2 cellular contexts compared by ENCODE assay signal in the genomic region with DNA sequence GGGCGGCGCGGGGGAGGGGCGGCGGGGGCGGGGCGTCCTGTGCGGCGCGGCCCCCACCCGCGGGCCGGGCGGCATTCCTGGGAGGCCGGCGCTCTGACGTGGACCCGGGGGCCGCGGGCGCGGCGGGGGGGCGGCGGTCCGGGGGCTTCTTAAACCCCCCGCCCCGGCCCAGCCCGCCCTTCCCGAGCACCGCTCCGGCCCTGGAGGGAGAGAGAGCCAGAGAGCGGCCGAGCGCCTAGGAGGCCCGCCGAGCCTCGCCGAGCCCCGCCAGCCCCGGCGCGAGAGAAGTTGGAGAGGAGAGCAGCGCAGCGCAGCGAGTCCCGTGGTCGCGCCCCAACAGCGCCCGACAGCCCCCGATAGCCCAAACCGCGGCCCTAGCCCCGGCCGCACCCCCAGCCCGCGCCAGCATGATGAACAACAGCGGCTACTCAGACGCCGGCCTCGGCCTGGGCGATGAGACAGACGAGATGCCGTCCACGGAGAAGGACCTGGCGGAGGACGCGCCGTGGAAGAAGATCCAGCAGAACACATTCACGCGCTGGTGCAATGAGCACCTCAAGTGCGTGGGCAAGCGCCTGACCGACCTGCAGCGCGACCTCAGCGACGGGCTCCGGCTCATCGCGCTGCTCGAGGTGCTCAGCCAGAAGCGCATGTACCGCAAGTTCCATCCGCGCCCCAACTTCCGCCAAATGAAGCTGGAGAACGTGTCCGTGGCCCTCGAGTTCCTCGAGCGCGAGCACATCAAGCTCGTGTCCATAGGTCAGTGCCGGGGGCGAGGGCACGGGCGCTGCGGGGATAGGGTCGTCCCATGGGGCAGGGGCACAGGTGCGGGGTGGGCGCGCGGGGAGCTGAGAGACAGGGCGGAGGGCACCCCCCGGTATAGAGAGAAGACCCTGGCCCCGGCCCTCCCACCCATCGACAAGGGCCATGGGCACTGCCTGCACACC.
TF ChIP-seq lines count a peak whose summit lies in the region.

A gene with protein sequence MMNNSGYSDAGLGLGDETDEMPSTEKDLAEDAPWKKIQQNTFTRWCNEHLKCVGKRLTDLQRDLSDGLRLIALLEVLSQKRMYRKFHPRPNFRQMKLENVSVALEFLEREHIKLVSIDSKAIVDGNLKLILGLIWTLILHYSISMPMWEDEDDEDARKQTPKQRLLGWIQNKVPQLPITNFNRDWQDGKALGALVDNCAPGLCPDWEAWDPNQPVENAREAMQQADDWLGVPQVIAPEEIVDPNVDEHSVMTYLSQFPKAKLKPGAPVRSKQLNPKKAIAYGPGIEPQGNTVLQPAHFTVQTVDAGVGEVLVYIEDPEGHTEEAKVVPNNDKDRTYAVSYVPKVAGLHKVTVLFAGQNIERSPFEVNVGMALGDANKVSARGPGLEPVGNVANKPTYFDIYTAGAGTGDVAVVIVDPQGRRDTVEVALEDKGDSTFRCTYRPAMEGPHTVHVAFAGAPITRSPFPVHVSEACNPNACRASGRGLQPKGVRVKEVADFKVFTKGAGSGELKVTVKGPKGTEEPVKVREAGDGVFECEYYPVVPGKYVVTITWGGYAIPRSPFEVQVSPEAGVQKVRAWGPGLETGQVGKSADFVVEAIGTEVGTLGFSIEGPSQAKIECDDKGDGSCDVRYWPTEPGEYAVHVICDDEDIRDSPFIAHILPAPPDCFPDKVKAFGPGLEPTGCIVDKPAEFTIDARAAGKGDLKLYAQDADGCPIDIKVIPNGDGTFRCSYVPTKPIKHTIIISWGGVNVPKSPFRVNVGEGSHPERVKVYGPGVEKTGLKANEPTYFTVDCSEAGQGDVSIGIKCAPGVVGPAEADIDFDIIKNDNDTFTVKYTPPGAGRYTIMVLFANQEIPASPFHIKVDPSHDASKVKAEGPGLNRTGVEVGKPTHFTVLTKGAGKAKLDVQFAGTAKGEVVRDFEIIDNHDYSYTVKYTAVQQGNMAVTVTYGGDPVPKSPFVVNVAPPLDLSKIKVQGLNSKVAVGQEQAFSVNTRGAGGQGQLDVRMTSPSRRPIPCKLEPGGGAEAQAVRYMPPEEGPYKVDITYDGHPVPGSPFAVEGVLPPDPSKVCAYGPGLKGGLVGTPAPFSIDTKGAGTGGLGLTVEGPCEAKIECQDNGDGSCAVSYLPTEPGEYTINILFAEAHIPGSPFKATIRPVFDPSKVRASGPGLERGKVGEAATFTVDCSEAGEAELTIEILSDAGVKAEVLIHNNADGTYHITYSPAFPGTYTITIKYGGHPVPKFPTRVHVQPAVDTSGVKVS (N-terminal part only) (plus strand): TSS at position 176 of the 947 bp plus-strand sequence. CDS start 232 bp downstream, at position 408.

TF ChIP-seq in liver, 16 proteins besides CTCF, POLR2A, EP300 and RAD21:
- TF ChIP-seq RXRA (IDR thresholded peaks at IDR 0.05) (no peak), TAF1 (conservative IDR thresholded peaks at IDR 0.05) (no peak), SP1 (IDR thresholded peaks at IDR 0.05) (no peak), GABPA (IDR thresholded peaks at IDR 0.05 in 1 of 2, conservative IDR thresholded peaks at IDR 0.05 in 1 of 2) (no peak), FOXA2 (IDR thresholded peaks at IDR 0.05) (no peak), HNF4G (IDR thresholded peaks at IDR 0.05) (no peak), YY1 (IDR thresholded peaks at IDR 0.05) (no peak)
- TF ChIP-seq, protein P1, sequence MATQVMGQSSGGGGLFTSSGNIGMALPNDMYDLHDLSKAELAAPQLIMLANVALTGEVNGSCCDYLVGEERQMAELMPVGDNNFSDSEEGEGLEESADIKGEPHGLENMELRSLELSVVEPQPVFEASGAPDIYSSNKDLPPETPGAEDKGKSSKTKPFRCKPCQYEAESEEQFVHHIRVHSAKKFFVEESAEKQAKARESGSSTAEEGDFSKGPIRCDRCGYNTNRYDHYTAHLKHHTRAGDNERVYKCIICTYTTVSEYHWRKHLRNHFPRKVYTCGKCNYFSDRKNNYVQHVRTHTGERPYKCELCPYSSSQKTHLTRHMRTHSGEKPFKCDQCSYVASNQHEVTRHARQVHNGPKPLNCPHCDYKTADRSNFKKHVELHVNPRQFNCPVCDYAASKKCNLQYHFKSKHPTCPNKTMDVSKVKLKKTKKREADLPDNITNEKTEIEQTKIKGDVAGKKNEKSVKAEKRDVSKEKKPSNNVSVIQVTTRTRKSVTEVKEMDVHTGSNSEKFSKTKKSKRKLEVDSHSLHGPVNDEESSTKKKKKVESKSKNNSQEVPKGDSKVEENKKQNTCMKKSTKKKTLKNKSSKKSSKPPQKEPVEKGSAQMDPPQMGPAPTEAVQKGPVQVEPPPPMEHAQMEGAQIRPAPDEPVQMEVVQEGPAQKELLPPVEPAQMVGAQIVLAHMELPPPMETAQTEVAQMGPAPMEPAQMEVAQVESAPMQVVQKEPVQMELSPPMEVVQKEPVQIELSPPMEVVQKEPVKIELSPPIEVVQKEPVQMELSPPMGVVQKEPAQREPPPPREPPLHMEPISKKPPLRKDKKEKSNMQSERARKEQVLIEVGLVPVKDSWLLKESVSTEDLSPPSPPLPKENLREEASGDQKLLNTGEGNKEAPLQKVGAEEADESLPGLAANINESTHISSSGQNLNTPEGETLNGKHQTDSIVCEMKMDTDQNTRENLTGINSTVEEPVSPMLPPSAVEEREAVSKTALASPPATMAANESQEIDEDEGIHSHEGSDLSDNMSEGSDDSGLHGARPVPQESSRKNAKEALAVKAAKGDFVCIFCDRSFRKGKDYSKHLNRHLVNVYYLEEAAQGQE (IDR thresholded peaks at IDR 0.05) = no peak
- TF ChIP-seq, protein P2, sequence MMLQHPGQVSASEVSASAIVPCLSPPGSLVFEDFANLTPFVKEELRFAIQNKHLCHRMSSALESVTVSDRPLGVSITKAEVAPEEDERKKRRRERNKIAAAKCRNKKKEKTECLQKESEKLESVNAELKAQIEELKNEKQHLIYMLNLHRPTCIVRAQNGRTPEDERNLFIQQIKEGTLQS (IDR thresholded peaks at IDR 0.05) = no peak
- TF ChIP-seq, protein P3, sequence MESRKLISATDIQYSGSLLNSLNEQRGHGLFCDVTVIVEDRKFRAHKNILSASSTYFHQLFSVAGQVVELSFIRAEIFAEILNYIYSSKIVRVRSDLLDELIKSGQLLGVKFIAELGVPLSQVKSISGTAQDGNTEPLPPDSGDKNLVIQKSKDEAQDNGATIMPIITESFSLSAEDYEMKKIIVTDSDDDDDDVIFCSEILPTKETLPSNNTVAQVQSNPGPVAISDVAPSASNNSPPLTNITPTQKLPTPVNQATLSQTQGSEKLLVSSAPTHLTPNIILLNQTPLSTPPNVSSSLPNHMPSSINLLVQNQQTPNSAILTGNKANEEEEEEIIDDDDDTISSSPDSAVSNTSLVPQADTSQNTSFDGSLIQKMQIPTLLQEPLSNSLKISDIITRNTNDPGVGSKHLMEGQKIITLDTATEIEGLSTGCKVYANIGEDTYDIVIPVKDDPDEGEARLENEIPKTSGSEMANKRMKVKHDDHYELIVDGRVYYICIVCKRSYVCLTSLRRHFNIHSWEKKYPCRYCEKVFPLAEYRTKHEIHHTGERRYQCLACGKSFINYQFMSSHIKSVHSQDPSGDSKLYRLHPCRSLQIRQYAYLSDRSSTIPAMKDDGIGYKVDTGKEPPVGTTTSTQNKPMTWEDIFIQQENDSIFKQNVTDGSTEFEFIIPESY (IDR thresholded peaks at IDR 0.05) = no peak

TF ChIP-seq in HepG2, 621 proteins besides CTCF, POLR2A, EP300 and RAD21:
- TF ChIP-seq ZNF335 (CRISPR knock-in tag; IDR thresholded peaks at IDR 0.05) (no peak), ATM (IDR thresholded peaks at IDR 0.05; ENCODE audit: borderline replicate concordance) (no peak), ZNF850 (CRISPR knock-in tag; conservative IDR thresholded peaks at IDR 0.05) (no peak), ZSCAN25 (CRISPR knock-in tag; IDR thresholded peaks at IDR 0.05) (no peak), ATRX (CRISPR knock-in tag; IDR thresholded peaks at IDR 0.05; ENCODE audit: borderline replicate concordance) (no peak), ZNF160 (CRISPR knock-in tag; IDR thresholded peaks at IDR 0.05) (no peak), ZNF333 (CRISPR knock-in tag; IDR thresholded peaks at IDR 0.05; ENCODE audit: borderline replicate concordance) (no peak), MEIS2 (CRISPR knock-in tag; IDR thresholded peaks at IDR 0.05) (no peak), POGZ (CRISPR knock-in tag; IDR thresholded peaks at IDR 0.05) (no peak), DNMT3B (CRISPR knock-in tag; conservative IDR thresholded peaks at IDR 0.05) (no peak), AGO2 (optimal IDR thresholded peaks at IDR 0.05; ENCODE audit: low read depth, low read length) (no peak), NR2F1 (CRISPR knock-in tag; IDR thresholded peaks at IDR 0.05) (no peak), ZNF883 (CRISPR knock-in tag; IDR thresholded peaks at IDR 0.05; ENCODE audit: not compliant biosample characterization) (no peak), SIN3A (IDR thresholded peaks at IDR 0.05; ENCODE audit: borderline replicate concordance, low read depth, low read length) (no peak), ZNF44 (CRISPR knock-in tag; IDR thresholded peaks at IDR 0.05) (no peak)
- TF ChIP-seq, protein P4, sequence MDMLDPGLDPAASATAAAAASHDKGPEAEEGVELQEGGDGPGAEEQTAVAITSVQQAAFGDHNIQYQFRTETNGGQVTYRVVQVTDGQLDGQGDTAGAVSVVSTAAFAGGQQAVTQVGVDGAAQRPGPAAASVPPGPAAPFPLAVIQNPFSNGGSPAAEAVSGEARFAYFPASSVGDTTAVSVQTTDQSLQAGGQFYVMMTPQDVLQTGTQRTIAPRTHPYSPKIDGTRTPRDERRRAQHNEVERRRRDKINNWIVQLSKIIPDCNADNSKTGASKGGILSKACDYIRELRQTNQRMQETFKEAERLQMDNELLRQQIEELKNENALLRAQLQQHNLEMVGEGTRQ (IDR thresholded peaks at IDR 0.05; ENCODE audit: low read depth, low read length) = no peak
- TF ChIP-seq, protein P4 (CRISPR knock-in tag; IDR thresholded peaks at IDR 0.05; ENCODE audit: borderline replicate concordance) = no peak
- TF ChIP-seq, protein P5, sequence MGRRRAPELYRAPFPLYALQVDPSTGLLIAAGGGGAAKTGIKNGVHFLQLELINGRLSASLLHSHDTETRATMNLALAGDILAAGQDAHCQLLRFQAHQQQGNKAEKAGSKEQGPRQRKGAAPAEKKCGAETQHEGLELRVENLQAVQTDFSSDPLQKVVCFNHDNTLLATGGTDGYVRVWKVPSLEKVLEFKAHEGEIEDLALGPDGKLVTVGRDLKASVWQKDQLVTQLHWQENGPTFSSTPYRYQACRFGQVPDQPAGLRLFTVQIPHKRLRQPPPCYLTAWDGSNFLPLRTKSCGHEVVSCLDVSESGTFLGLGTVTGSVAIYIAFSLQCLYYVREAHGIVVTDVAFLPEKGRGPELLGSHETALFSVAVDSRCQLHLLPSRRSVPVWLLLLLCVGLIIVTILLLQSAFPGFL (CRISPR knock-in tag; IDR thresholded peaks at IDR 0.05) = no peak
- TF ChIP-seq, protein P6, sequence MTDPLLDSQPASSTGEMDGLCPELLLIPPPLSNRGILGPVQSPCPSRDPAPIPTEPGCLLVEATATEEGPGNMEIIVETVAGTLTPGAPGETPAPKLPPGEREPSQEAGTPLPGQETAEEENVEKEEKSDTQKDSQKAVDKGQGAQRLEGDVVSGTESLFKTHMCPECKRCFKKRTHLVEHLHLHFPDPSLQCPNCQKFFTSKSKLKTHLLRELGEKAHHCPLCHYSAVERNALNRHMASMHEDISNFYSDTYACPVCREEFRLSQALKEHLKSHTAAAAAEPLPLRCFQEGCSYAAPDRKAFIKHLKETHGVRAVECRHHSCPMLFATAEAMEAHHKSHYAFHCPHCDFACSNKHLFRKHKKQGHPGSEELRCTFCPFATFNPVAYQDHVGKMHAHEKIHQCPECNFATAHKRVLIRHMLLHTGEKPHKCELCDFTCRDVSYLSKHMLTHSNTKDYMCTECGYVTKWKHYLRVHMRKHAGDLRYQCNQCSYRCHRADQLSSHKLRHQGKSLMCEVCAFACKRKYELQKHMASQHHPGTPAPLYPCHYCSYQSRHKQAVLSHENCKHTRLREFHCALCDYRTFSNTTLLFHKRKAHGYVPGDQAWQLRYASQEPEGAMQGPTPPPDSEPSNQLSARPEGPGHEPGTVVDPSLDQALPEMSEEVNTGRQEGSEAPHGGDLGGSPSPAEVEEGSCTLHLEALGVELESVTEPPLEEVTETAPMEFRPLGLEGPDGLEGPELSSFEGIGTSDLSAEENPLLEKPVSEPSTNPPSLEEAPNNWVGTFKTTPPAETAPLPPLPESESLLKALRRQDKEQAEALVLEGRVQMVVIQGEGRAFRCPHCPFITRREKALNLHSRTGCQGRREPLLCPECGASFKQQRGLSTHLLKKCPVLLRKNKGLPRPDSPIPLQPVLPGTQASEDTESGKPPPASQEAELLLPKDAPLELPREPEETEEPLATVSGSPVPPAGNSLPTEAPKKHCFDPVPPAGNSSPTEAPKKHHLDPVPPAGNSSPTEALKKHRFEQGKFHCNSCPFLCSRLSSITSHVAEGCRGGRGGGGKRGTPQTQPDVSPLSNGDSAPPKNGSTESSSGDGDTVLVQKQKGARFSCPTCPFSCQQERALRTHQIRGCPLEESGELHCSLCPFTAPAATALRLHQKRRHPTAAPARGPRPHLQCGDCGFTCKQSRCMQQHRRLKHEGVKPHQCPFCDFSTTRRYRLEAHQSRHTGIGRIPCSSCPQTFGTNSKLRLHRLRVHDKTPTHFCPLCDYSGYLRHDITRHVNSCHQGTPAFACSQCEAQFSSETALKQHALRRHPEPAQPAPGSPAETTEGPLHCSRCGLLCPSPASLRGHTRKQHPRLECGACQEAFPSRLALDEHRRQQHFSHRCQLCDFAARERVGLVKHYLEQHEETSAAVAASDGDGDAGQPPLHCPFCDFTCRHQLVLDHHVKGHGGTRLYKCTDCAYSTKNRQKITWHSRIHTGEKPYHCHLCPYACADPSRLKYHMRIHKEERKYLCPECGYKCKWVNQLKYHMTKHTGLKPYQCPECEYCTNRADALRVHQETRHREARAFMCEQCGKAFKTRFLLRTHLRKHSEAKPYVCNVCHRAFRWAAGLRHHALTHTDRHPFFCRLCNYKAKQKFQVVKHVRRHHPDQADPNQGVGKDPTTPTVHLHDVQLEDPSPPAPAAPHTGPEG (CRISPR knock-in tag; IDR thresholded peaks at IDR 0.05) = no peak
- TF ChIP-seq, protein P7, sequence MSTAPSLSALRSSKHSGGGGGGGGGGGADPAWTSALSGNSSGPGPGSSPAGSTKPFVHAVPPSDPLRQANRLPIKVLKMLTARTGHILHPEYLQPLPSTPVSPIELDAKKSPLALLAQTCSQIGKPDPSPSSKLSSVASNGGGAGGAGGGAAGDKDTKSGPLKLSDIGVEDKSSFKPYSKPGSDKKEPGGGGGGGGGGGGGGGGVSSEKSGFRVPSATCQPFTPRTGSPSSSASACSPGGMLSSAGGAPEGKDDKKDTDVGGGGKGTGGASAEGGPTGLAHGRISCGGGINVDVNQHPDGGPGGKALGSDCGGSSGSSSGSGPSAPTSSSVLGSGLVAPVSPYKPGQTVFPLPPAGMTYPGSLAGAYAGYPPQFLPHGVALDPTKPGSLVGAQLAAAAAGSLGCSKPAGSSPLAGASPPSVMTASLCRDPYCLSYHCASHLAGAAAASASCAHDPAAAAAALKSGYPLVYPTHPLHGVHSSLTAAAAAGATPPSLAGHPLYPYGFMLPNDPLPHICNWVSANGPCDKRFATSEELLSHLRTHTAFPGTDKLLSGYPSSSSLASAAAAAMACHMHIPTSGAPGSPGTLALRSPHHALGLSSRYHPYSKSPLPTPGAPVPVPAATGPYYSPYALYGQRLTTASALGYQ (CRISPR knock-in tag; IDR thresholded peaks at IDR 0.05) = no peak
